23 cellular contexts compared by ENCODE assay signal in the genomic region with DNA sequence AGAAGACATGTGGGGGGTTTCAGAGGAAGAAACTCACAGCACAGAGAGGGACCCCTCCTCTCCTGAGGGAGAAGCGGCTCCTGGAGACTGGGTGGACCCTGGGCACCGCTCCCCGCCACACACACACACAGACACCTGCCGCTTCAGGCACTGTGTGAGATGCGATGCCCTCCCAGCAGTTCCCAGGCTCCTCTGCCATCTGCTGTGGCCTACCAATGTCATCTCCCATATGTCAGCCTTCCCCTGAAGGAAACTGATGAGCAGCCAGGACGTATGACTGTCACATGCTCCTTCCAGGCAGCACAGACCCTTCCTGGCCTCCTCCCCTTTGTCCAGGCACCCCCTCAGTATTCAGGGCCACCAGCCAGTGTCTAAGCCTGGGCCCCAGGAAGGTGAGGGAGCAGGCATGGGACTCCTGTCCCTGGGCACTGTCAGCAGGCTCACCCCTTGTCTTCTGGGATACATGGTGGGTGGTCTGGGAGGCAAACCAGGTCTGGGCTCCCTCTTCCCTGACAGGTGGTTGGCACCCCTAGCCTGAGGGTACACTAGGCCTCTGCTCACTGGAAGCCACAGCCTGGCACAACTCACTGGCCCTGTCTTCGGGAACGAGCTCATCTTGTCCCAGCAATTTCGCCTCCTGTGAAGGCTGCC. TPM values are rescaled to one million over a fixed set of nuclear protein-coding genes. Genes with fewer than 3 reads are reported as not detected.
DNase-seq lines count a peak whose midpoint lies in the region; ATAC-seq, FAIRE-seq and TF ChIP-seq lines count a peak whose summit lies in the region.
"Had no signal": no experiment of that assay in that cellular context is flagged by ENCODE, and none has a peak within 500 bp of the region (broad histone marks: within the 10 kb centered on the region; RNA-seq: fewer than 3 reads in every experiment).

No MANE protein-coding gene starts in this region.

- no peak overlapping the region for H3K4me2 ChIP-seq in neuronal stem cell (ENCODE audit: insufficient read depth, low read length, poor library complexity, severe bottlenecking)
- H3K4me2 ChIP-seq: A549 had no signal

- TF ChIP-seq POLR2A in transverse colon (IDR thresholded peaks at IDR 0.05) (no peak), right lobe of liver (IDR thresholded peaks at IDR 0.05) (no peak)

- no peak overlapping the region for H3K14ac ChIP-seq in neuronal stem cell (ENCODE audit: low read length)

- H3K9ac ChIP-seq in neuronal stem cell (ENCODE audit: low read depth, low read length, poor library complexity) = peak overlapping the region; percentile 63

- H2BK5ac ChIP-seq in neuronal stem cell (ENCODE audit: low read length) = peak overlapping the region; percentile 32

- no peak for FAIRE-seq in RCC 7860 (lab: Jason Lieb, UNC)
- FAIRE-seq: A549 had no signal

- peaks cover 8 to 13% of the 10 kb centered on the region in 2 donors for H3K4me1 ChIP-seq in neuronal stem cell (ENCODE audit: control insufficient read depth in 2 of 2, insufficient read depth in 1 of 2, low read depth in 1 of 2, low read length in 2 of 2)
- H3K4me1 ChIP-seq in transverse colon = peaks cover 3 to 11% (median 5%) of the 10 kb centered on the region in 4 donors
- H3K4me1 ChIP-seq in right lobe of liver = peaks cover 0 to 25% (median 10%) of the 10 kb centered on the region in 4 donors
- H3K4me1 ChIP-seq: A549, Peyer's patch, SJCRH30 had no signal

- no CpG with 5 or more reads among the region's 9 CpGs for WGBS in neuronal stem cell (ENCODE audit: extremely low coverage in 2 of 2, insufficient read length in 2 of 2, insufficient replicate concordance in 1 of 2), 2 donors
- WGBS in transverse colon (ENCODE audit: low coverage in 1 of 2), 2 donors = 50 to 95% methylated on average over 1 to 9 of the region's 9 CpGs
- 100% methylated on average over 1 of the region's 9 CpGs for WGBS in right lobe of liver (ENCODE audit: insufficient coverage, low coverage, low lambda C conversion rate, missing lambda C conversion rate)

- H4K91ac ChIP-seq in neuronal stem cell (ENCODE audit: low read depth, low read length, poor library complexity) = peak overlapping the region; percentile 82

- H3K23ac ChIP-seq in neuronal stem cell (ENCODE audit: low read depth, low read length, poor library complexity) = peak overlapping the region; percentile 90

- peak; percentile 92 for DNase-seq in G401 (ENCODE audit: low spot score)
- DNase-seq in NCI-H2171 treated with DMSO at 0.1 percent for 48 hours (lab: John Stamatoyannopoulos, UW) = peak; percentile 92
- peak; percentile 53 to 69 for DNase-seq in cerebellar nuclear complex (lab: John Stamatoyannopoulos, UW)
- DNase-seq in neuronal stem cell (ENCODE audit: low spot score) = no peak
- no peak for DNase-seq in transverse colon
- no peak for DNase-seq in RCC 7860 (ENCODE audit: low spot score)
- no peak for DNase-seq in right lobe of liver
- no peak for DNase-seq in activated gamma-delta T cell treated with Interleukin-2 at 50 U/mL for 16 hours
- DNase-seq: EL; H9; HFFc6; KBM-7; MM.1S; NCI-H1048; NCI-H1436; NCI-H2081; NCI-H446 treated with DMSO at 0.1 percent for 48 hours; NK-92 treated with Interleukin-12 subunit alpha and Interleukin-12 subunit beta, amount 100 ng/mL, for 24 hours; Peyer's patch; SJCRH30 had no signal

- H4K8ac ChIP-seq in neuronal stem cell (ENCODE audit: low read depth, low read length) = peak overlapping the region; percentile 74

- no peak for ATAC-seq in right lobe of liver
- ATAC-seq: A549 had no signal

- H2AK5ac ChIP-seq in neuronal stem cell (ENCODE audit: low read depth, low read length) = peak overlapping the region; percentile 96

- no peak overlapping the region for H2AFZ ChIP-seq in neuronal stem cell (ENCODE audit: low read length)

- peak overlapping the region; percentile 83 for H2BK15ac ChIP-seq in neuronal stem cell (ENCODE audit: low read length)

- in situ Hi-C loops in G401 (cut with HindIII; ENCODE audit: low sequenced_read_pairs) (no loop called here), transverse colon (cut with MboI; ENCODE audit: low pct_ligation_motif_present in 1 of 4, low pct_unique_long_range_greater_than_20kb in 1 of 4, low sequenced_read_pairs in 3 of 4) (loop anchor here in 1 of 4 donors (25.0 kb wide), 1 partner anchor 219 kb away; no protein-coding TSS in a partner anchor)

- H3K9me3 ChIP-seq in neuronal stem cell (replicated peaks in 1 of 2; ENCODE audit: control insufficient read depth in 2 of 2, insufficient read depth in 1 of 2, low read depth in 1 of 2, low read length in 2 of 2) (no peaks in the 10 kb centered on the region), transverse colon (no peaks in the 10 kb centered on the region), right lobe of liver (no peaks in the 10 kb centered on the region)
- H3K9me3 ChIP-seq: A549, Peyer's patch, SJCRH30 had no signal

- peak overlapping the region; percentile 88 for H2BK120ac ChIP-seq in neuronal stem cell (ENCODE audit: low read depth, low read length)

- TF ChIP-seq CTCF in transverse colon (IDR thresholded peaks at IDR 0.05) (no peak), right lobe of liver (IDR thresholded peaks at IDR 0.05) (no peak)

- H3K27ac ChIP-seq in neuronal stem cell (replicated peaks; ENCODE audit: low read length) = no peak overlapping the region
- H3K27ac ChIP-seq in transverse colon = no peak overlapping the region
- H3K27ac ChIP-seq in right lobe of liver = no peak overlapping the region
- H3K27ac ChIP-seq: A549, Peyer's patch, SJCRH30 had no signal

- no peak for TF ChIP-seq EP300 in transverse colon (IDR thresholded peaks at IDR 0.05; ENCODE audit: low read depth)

- H3K79me1 ChIP-seq in neuronal stem cell (ENCODE audit: low read depth, low read length) = peaks cover 2% of the 10 kb centered on the region

- no peak overlapping the region for H3K4ac ChIP-seq in neuronal stem cell (ENCODE audit: low read length)

- peak overlapping the region; percentile 70 for H3K18ac ChIP-seq in neuronal stem cell (ENCODE audit: low read length)

- H3K4me3 ChIP-seq in neuronal stem cell (ENCODE audit: low read length in 2 of 2) (no peak overlapping the region), transverse colon (no peak overlapping the region), right lobe of liver (no peak overlapping the region)
- H3K4me3 ChIP-seq: A549, Peyer's patch, SJCRH30 had no signal

- no peaks in the 10 kb centered on the region for H3K27me3 ChIP-seq in neuronal stem cell (ENCODE audit: control insufficient read depth in 3 of 3, insufficient read depth in 3 of 3, low read depth in 1 of 3, low read length in 3 of 3)
- H3K27me3 ChIP-seq in transverse colon = no peaks in the 10 kb centered on the region
- H3K27me3 ChIP-seq in right lobe of liver = no peaks in the 10 kb centered on the region
- H3K27me3 ChIP-seq: Peyer's patch, SJCRH30 had no signal

- H3K36me3 ChIP-seq in neuronal stem cell (replicated peaks in 1 of 2; ENCODE audit: control insufficient read depth in 2 of 2, insufficient read depth in 2 of 2, low read length in 2 of 2) = peaks cover 0 to 2% of the 10 kb centered on the region in 2 donors
- H3K36me3 ChIP-seq in transverse colon = no peaks in the 10 kb centered on the region
- H3K36me3 ChIP-seq in right lobe of liver = no peaks in the 10 kb centered on the region
- H3K36me3 ChIP-seq: Peyer's patch, SJCRH30 had no signal

- H2BK12ac ChIP-seq in neuronal stem cell (ENCODE audit: low read length) = peak overlapping the region; percentile 86

- intact Hi-C loops in transverse colon (cut with DNase I; ENCODE audit: low total_unique reads) = no loop called here
- intact Hi-C loops in right lobe of liver (cut with DNase I) = loop anchor here in 1 of 2 donors (10.0 kb wide), 1 partner anchor 216 kb away; no protein-coding TSS in a partner anchor

RNA-seq across cellular contexts. Expression of gene BCR, which starts 11.8 kb away (rescaled TPM):
- 32.4 and 55.9 TPM in 2 replicates for total RNA-seq in G401 (2014; rRNA removed; shearing (Covaris generic))
- polyA plus RNA-seq in neuronal stem cell (2013, experiment 1 of 2) = 20.8 TPM
- 19.8 TPM for polyA plus RNA-seq in neuronal stem cell (2013, experiment 2 of 2)
- total RNA-seq in transverse colon (100 to 1,000 TPM in 2 of 4 donors, 10 to 100 TPM in 2; 36.9 to 514 (median 91.0) TPM), right lobe of liver (10 to 100 TPM; 22.7 to 28.8 (median 24.3) TPM)

RNA-seq across cellular contexts. Expression of gene RAB36, which starts 23.2 kb away (rescaled TPM):
- total RNA-seq in G401 (2014; rRNA removed; shearing (Covaris generic)) = 1.5 and 3.3 TPM in 2 replicates
- polyA plus RNA-seq in neuronal stem cell (2013, experiment 1 of 2) = 4.5 TPM
- polyA plus RNA-seq in neuronal stem cell (2013, experiment 2 of 2) = 4.5 TPM
- 1 to 10 TPM in 1 of 4 donors, under 1 TPM in 2, not detected in 1; 0.37 to 1.1 (median 0.82) TPM for total RNA-seq in transverse colon
- under 1 TPM; 0.07 to 0.65 (median 0.19) TPM for total RNA-seq in right lobe of liver
- total RNA-seq: SJCRH30 had no signal

RNA-seq across cellular contexts. Expression of gene RSPH14, which starts 26.7 kb away (rescaled TPM):
- 1.7 TPM in 1 of 2 replicates, not detected in the other for total RNA-seq in G401 (2014; rRNA removed; shearing (Covaris generic))
- 2.0 TPM for polyA plus RNA-seq in neuronal stem cell (2013, experiment 1 of 2)
- 2.2 TPM for polyA plus RNA-seq in neuronal stem cell (2013, experiment 2 of 2)
- total RNA-seq in transverse colon (under 1 TPM in 1 of 4 donors, not detected in 3; 0.32 TPM), right lobe of liver (not detected)
- total RNA-seq: B cell, H9, HFFc6, Peyer's patch, SJCRH30 had no signal
- polyA plus RNA-seq: CD14-positive monocyte had no signal

Comparison
In these comparisons a context has a peak if more than half of its experiments do, and no peak if none do; other contexts are left out.
1. DNase-seq: peak in G401 (single experiment), NCI-H2171 treated with DMSO at 0.1 percent for 48 hours (single experiment) and cerebellar nuclear complex (2 of 2); none in neuronal stem cell (single experiment), transverse colon (single experiment), RCC 7860 (single experiment), right lobe of liver (0 of 3) and activated gamma-delta T cell treated with Interleukin-2 at 50 U/mL for 16 hours (single experiment).